In the genomic region with DNA sequence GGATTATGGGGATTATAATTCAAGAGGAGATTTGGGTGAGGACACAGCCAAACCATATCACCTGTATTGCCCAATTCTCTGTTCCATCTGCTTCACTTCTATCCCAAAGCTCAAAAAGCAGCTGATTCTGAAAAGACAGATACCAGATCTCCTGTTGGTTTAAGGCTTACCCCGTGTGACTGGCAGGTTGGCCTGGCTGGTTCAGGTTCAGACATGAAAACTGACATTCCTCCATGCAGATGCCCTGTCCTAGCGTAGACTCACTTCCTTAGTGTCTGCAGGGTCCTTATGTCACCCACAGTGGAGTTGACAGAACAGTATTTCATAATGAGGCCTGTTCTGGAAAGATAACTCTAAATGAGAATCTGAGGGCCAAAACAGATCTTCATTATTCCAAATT, we compare ENCODE assay signal across 2 cellular contexts.
TF ChIP-seq lines count a peak whose summit lies in the region.

No MANE protein-coding gene starts in this region.

TF ChIP-seq in SK-N-SH, 30 proteins besides CTCF, POLR2A, EP300 and RAD21 (continued from another document):
- TF ChIP-seq, protein P1, sequence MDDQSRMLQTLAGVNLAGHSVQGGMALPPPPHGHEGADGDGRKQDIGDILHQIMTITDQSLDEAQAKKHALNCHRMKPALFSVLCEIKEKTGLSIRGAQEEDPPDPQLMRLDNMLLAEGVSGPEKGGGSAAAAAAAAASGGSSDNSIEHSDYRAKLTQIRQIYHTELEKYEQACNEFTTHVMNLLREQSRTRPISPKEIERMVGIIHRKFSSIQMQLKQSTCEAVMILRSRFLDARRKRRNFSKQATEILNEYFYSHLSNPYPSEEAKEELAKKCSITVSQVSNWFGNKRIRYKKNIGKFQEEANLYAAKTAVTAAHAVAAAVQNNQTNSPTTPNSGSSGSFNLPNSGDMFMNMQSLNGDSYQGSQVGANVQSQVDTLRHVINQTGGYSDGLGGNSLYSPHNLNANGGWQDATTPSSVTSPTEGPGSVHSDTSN (IDR thresholded peaks at IDR 0.05): no peak
- TF ChIP-seq, protein P2, sequence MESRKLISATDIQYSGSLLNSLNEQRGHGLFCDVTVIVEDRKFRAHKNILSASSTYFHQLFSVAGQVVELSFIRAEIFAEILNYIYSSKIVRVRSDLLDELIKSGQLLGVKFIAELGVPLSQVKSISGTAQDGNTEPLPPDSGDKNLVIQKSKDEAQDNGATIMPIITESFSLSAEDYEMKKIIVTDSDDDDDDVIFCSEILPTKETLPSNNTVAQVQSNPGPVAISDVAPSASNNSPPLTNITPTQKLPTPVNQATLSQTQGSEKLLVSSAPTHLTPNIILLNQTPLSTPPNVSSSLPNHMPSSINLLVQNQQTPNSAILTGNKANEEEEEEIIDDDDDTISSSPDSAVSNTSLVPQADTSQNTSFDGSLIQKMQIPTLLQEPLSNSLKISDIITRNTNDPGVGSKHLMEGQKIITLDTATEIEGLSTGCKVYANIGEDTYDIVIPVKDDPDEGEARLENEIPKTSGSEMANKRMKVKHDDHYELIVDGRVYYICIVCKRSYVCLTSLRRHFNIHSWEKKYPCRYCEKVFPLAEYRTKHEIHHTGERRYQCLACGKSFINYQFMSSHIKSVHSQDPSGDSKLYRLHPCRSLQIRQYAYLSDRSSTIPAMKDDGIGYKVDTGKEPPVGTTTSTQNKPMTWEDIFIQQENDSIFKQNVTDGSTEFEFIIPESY (IDR thresholded peaks at IDR 0.05; ENCODE audit: borderline replicate concordance, low read depth): no peak

TF ChIP-seq in SK-N-SH treated with all-trans-retinoic acid at 6 μM for 48 hours, 23 proteins besides CTCF, POLR2A, EP300 and RAD21 (continued from another document):
- TF ChIP-seq, protein P3, sequence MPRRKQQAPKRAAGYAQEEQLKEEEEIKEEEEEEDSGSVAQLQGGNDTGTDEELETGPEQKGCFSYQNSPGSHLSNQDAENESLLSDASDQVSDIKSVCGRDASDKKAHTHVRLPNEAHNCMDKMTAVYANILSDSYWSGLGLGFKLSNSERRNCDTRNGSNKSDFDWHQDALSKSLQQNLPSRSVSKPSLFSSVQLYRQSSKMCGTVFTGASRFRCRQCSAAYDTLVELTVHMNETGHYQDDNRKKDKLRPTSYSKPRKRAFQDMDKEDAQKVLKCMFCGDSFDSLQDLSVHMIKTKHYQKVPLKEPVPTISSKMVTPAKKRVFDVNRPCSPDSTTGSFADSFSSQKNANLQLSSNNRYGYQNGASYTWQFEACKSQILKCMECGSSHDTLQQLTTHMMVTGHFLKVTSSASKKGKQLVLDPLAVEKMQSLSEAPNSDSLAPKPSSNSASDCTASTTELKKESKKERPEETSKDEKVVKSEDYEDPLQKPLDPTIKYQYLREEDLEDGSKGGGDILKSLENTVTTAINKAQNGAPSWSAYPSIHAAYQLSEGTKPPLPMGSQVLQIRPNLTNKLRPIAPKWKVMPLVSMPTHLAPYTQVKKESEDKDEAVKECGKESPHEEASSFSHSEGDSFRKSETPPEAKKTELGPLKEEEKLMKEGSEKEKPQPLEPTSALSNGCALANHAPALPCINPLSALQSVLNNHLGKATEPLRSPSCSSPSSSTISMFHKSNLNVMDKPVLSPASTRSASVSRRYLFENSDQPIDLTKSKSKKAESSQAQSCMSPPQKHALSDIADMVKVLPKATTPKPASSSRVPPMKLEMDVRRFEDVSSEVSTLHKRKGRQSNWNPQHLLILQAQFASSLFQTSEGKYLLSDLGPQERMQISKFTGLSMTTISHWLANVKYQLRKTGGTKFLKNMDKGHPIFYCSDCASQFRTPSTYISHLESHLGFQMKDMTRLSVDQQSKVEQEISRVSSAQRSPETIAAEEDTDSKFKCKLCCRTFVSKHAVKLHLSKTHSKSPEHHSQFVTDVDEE (CRISPR knock-in tag; IDR thresholded peaks at IDR 0.05): no peak
- TF ChIP-seq ZNF8 (CRISPR knock-in tag; IDR thresholded peaks at IDR 0.05): no peak
- no peak for TF ChIP-seq ZFP30 (CRISPR knock-in tag; IDR thresholded peaks at IDR 0.05)
- no peak for TF ChIP-seq ARNTL (CRISPR knock-in tag; IDR thresholded peaks at IDR 0.05; ENCODE audit: borderline replicate concordance, low read depth)
- TF ChIP-seq PPARA (CRISPR knock-in tag; IDR thresholded peaks at IDR 0.05; ENCODE audit: borderline replicate concordance): no peak
- TF ChIP-seq ISL1 (CRISPR knock-in tag; IDR thresholded peaks at IDR 0.05): no peak
- TF ChIP-seq ESRRG (CRISPR knock-in tag; IDR thresholded peaks at IDR 0.05): no peak
- no peak for TF ChIP-seq ZFP3 (CRISPR knock-in tag; IDR thresholded peaks at IDR 0.05)
- TF ChIP-seq ZC3H10 (CRISPR knock-in tag; IDR thresholded peaks at IDR 0.05): no peak
- no peak for TF ChIP-seq OSR1 (CRISPR knock-in tag; IDR thresholded peaks at IDR 0.05)
- no peak for TF ChIP-seq TCF4 (CRISPR knock-in tag; IDR thresholded peaks at IDR 0.05; ENCODE audit: borderline replicate concordance)
- TF ChIP-seq, protein P4, sequence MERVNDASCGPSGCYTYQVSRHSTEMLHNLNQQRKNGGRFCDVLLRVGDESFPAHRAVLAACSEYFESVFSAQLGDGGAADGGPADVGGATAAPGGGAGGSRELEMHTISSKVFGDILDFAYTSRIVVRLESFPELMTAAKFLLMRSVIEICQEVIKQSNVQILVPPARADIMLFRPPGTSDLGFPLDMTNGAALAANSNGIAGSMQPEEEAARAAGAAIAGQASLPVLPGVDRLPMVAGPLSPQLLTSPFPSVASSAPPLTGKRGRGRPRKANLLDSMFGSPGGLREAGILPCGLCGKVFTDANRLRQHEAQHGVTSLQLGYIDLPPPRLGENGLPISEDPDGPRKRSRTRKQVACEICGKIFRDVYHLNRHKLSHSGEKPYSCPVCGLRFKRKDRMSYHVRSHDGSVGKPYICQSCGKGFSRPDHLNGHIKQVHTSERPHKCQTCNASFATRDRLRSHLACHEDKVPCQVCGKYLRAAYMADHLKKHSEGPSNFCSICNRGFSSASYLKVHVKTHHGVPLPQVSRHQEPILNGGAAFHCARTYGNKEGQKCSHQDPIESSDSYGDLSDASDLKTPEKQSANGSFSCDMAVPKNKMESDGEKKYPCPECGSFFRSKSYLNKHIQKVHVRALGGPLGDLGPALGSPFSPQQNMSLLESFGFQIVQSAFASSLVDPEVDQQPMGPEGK (CRISPR knock-in tag; IDR thresholded peaks at IDR 0.05; ENCODE audit: borderline replicate concordance): no peak
- TF ChIP-seq, protein P5, sequence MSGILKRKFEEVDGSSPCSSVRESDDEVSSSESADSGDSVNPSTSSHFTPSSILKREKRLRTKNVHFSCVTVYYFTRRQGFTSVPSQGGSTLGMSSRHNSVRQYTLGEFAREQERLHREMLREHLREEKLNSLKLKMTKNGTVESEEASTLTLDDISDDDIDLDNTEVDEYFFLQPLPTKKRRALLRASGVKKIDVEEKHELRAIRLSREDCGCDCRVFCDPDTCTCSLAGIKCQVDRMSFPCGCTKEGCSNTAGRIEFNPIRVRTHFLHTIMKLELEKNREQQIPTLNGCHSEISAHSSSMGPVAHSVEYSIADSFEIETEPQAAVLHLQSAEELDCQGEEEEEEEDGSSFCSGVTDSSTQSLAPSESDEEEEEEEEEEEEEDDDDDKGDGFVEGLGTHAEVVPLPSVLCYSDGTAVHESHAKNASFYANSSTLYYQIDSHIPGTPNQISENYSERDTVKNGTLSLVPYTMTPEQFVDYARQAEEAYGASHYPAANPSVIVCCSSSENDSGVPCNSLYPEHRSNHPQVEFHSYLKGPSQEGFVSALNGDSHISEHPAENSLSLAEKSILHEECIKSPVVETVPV (CRISPR knock-in tag; IDR thresholded peaks at IDR 0.05): no peak
- TF ChIP-seq ZNF565 (CRISPR knock-in tag; conservative IDR thresholded peaks at IDR 0.05; ENCODE audit: low read depth): no peak
